1 cellular context compared by ENCODE assay signal in genomic region chr13:73781384-73781783, GRCh38.
A peak's percentile ranks its signal among the peaks of the same experiment; 100 is the strongest.
TF ChIP-seq lines count a peak whose summit lies in the region.

No MANE protein-coding gene starts in this region.

TF ChIP-seq in SK-N-SH, 30 proteins besides CTCF, POLR2A, EP300 and RAD21 (continued from another document):
- no peak for TF ChIP-seq ZBTB33 (IDR thresholded peaks at IDR 0.05; ENCODE audit: borderline replicate concordance, low read depth)
- no peak for TF ChIP-seq RFX5 (IDR thresholded peaks at IDR 0.05; ENCODE audit: low read length)
- no peak for TF ChIP-seq POLR2AphosphoS5 (IDR thresholded peaks at IDR 0.05; ENCODE audit: low read depth, low read length)
- peak; percentile 19; the same call in 1 of the 2 replicates for TF ChIP-seq TCF12 (IDR thresholded peaks at IDR 0.05)
- TF ChIP-seq USF2 (IDR thresholded peaks at IDR 0.05; ENCODE audit: borderline replicate concordance, low read depth, low read length) = no peak
- no peak for TF ChIP-seq TEAD4 (IDR thresholded peaks at IDR 0.05; ENCODE audit: borderline replicate concordance, insufficient read depth)
- no peak for TF ChIP-seq MXI1 (IDR thresholded peaks at IDR 0.05; ENCODE audit: low read depth, low read length)
- TF ChIP-seq REST (IDR thresholded peaks at IDR 0.05; ENCODE audit: low read depth, low read length) = no peak
- TF ChIP-seq RXRA (IDR thresholded peaks at IDR 0.05; ENCODE audit: borderline replicate concordance, low read depth) = no peak
- TF ChIP-seq GABPA (IDR thresholded peaks at IDR 0.05; ENCODE audit: low read depth) = no peak
- TF ChIP-seq RCOR1 (IDR thresholded peaks at IDR 0.05; ENCODE audit: low read length) = no peak
- peak; percentile 17 for TF ChIP-seq CHD2 (IDR thresholded peaks at IDR 0.05; ENCODE audit: low read length, partially characterized antibody)
- TF ChIP-seq MAX (IDR thresholded peaks at IDR 0.05; ENCODE audit: low read depth) = no peak
- no peak for TF ChIP-seq PBX3 (IDR thresholded peaks at IDR 0.05)
- TF ChIP-seq YY1 (IDR thresholded peaks at IDR 0.05; ENCODE audit: low read depth) = no peak
- TF ChIP-seq ELF1 (IDR thresholded peaks at IDR 0.05) = no peak
- TF ChIP-seq FOSL2 (IDR thresholded peaks at IDR 0.05; ENCODE audit: borderline replicate concordance, low read depth) = no peak
- no peak for TF ChIP-seq SMC3 (IDR thresholded peaks at IDR 0.05; ENCODE audit: low read depth, low read length)
- TF ChIP-seq EZH2phosphoT487 (IDR thresholded peaks at IDR 0.05; ENCODE audit: borderline replicate concordance, low read depth) = no peak
- TF ChIP-seq NFIC (IDR thresholded peaks at IDR 0.05; ENCODE audit: borderline replicate concordance) = no peak
- TF ChIP-seq FOXM1 (IDR thresholded peaks at IDR 0.05; ENCODE audit: low read depth) = no peak
- TF ChIP-seq IRF3 (IDR thresholded peaks at IDR 0.05; ENCODE audit: low read depth, low read length) = no peak
